Comparison of ENCODE assay signal across 23 cellular contexts in genomic region chr13:50584856-50585580, GRCh38.
DNase-seq lines count a peak whose midpoint lies in the region; ATAC-seq, FAIRE-seq and TF ChIP-seq lines count a peak whose summit lies in the region.
"Had no signal": no experiment of that assay in that cellular context is flagged by ENCODE, and none has a peak within 500 bp of the region (broad histone marks: within the 10 kb centered on the region; RNA-seq: fewer than 3 reads in every experiment).

No MANE protein-coding gene starts in this region.

- H3K27me3 Mint-ChIP-seq in astrocyte (ENCODE audit: low read depth, unreplicated experiment), result no peaks in the 10 kb centered on the region
- H3K27me3 Mint-ChIP-seq: activated naive CD8-positive, alpha-beta T cell treated with anti-CD3 and anti-CD28 coated beads for 36 hours; central memory CD8-positive, alpha-beta T cell; stimulated activated naive CD8-positive, alpha-beta T cell treated with anti-CD3 and anti-CD28 coated beads, Interleukin-15, amount 100 ng/mL, for 72 hours had no signal

- no peaks in the 10 kb centered on the region for H3K9me3 ChIP-seq in A673 (ENCODE audit: low read depth, low read length, poor library complexity, severe bottlenecking)
- no peaks in the 10 kb centered on the region for H3K9me3 ChIP-seq in astrocyte (ENCODE audit: insufficient read depth, low read depth, low read length)
- no peaks in the 10 kb centered on the region for H3K9me3 ChIP-seq in kidney (ENCODE audit: control insufficient read depth in 1 of 2, low read length in 2 of 2)
- H3K9me3 ChIP-seq: gastroesophageal sphincter, left lung, thyroid gland had no signal

- no peak overlapping the region for H2AFZ ChIP-seq in astrocyte (ENCODE audit: low read depth, low read length)

- no peak for FAIRE-seq in astrocyte (lab: Jason Lieb, UNC)
- no peak for FAIRE-seq in kidney (lab: Jason Lieb, UNC)
- FAIRE-seq: small intestine had no signal

- CTCF ChIA-PET in A673 (lab: Charles Lee), result no interaction called here

- no CpG with 5 or more reads among the region's 10 CpGs for WGBS in mesendoderm (ENCODE audit: extremely low coverage, insufficient coverage, low lambda C conversion rate)

- POLR2A ChIA-PET in A673 (lab: Charles Lee; ENCODE audit: low non-redundant PET), result no interaction called here

- no peak overlapping the region for H3K4ac ChIP-seq in mesendoderm (ENCODE audit: low read depth, low read length)

- peak; percentile 63 for DNase-seq in A673 (ENCODE audit: low spot score)
- DNase-seq in LHCN-M2 (ENCODE audit: low read depth), result peak; percentile 21
- no peak for DNase-seq in astrocyte (ENCODE audit: low read depth)
- DNase-seq in mesendoderm, result peak; percentile 14
- no peak for DNase-seq in kidney
- no peak for DNase-seq in NCI-H128 (lab: John Stamatoyannopoulos, UW; ENCODE audit: unreplicated experiment)
- DNase-seq: activated CD8-positive, alpha-beta T cell treated with anti-CD3 and anti-CD28 coated beads, Interleukin-2, amount 10 ng/mL, durations not matched to agents 7 days and 5 days; activated naive CD8-positive, alpha-beta T cell treated with anti-CD3 and anti-CD28 coated beads for 36 hours; dermis blood vessel endothelial cell; DMS53; H9; hypothalamus; left lung; naive thymus-derived CD4-positive, alpha-beta T cell; NCI-H1105 treated with DMSO at 0.1 percent for 48 hours; NCI-H526; small intestine; stimulated activated naive CD8-positive, alpha-beta T cell treated with anti-CD3 and anti-CD28 coated beads, Interleukin-15, amount 100 ng/mL, for 72 hours; thyroid gland had no signal

- H3K27ac Mint-ChIP-seq in astrocyte (ENCODE audit: unreplicated experiment), result peak overlapping the region; percentile 45
- H3K27ac Mint-ChIP-seq: activated CD8-positive, alpha-beta T cell treated with anti-CD3 and anti-CD28 coated beads, Interleukin-2, amount 10 ng/mL, durations not matched to agents 7 days and 5 days; activated naive CD8-positive, alpha-beta T cell treated with anti-CD3 and anti-CD28 coated beads for 36 hours; H9; naive thymus-derived CD4-positive, alpha-beta T cell; stimulated activated naive CD8-positive, alpha-beta T cell treated with anti-CD3 and anti-CD28 coated beads, Interleukin-15, amount 100 ng/mL, for 72 hours had no signal

- H4K20me1 ChIP-seq in astrocyte (ENCODE audit: insufficient read depth, low read length), result no peaks in the 10 kb centered on the region

- H3K23ac ChIP-seq in mesendoderm (ENCODE audit: low read length), result no peak overlapping the region

- H3K79me1 ChIP-seq in mesendoderm (ENCODE audit: low read length), result no peaks in the 10 kb centered on the region

- H3K27me3 ChIP-seq in A673 (replicated peaks; ENCODE audit: insufficient read depth, low read depth, low read length, poor library complexity) (no peaks in the 10 kb centered on the region), astrocyte (ENCODE audit: insufficient read depth, low read length) (no peaks in the 10 kb centered on the region), mesendoderm (ENCODE audit: insufficient read depth, low read length, poor library complexity) (no peaks in the 10 kb centered on the region)
- H3K27me3 ChIP-seq: gastroesophageal sphincter, left lung, thyroid gland had no signal

- ATAC-seq in GM21529 (IDR thresholded peaks at IDR 0.05; ENCODE audit: unreplicated experiment) (no peak), HG02840 (IDR thresholded peaks at IDR 0.05; ENCODE audit: low FRiP score, unreplicated experiment) (no peak)
- ATAC-seq: activated CD8-positive, alpha-beta T cell treated with anti-CD3 and anti-CD28 coated beads, Interleukin-2, amount 10 ng/mL, durations not matched to agents 7 days and 5 days; gastroesophageal sphincter; left lung; naive thymus-derived CD4-positive, alpha-beta T cell; stimulated activated naive CD8-positive, alpha-beta T cell treated with anti-CD3 and anti-CD28 coated beads, Interleukin-15, amount 100 ng/mL, for 72 hours had no signal

- H3K79me2 ChIP-seq in astrocyte (ENCODE audit: insufficient read depth, low read length) (no peaks in the 10 kb centered on the region), mesendoderm (ENCODE audit: control insufficient read depth, insufficient read depth, low read length) (no peaks in the 10 kb centered on the region)

- H3K56ac ChIP-seq in mesendoderm (ENCODE audit: low read length), result no peak overlapping the region

- no peak overlapping the region for H2BK15ac ChIP-seq in mesendoderm (replicated peaks; ENCODE audit: low read depth)

- no peak overlapping the region for H3K9ac ChIP-seq in astrocyte (ENCODE audit: low read length)
- no peak overlapping the region for H3K9ac ChIP-seq in mesendoderm (ENCODE audit: low read length)
- H3K9ac ChIP-seq in kidney (ENCODE audit: low read length in 2 of 2), result no peak overlapping the region

- no peak overlapping the region for H3K4me2 ChIP-seq in astrocyte (ENCODE audit: low read length)
- H3K4me2 ChIP-seq in mesendoderm (ENCODE audit: low read length), result no peak overlapping the region

- H2AK5ac ChIP-seq in mesendoderm (ENCODE audit: low read length), result no peak overlapping the region

- H3K36me3 Mint-ChIP-seq in astrocyte (ENCODE audit: low read depth, unreplicated experiment), result no peaks in the 10 kb centered on the region
- H3K36me3 Mint-ChIP-seq: activated naive CD8-positive, alpha-beta T cell treated with anti-CD3 and anti-CD28 coated beads for 36 hours; naive thymus-derived CD4-positive, alpha-beta T cell had no signal

- peak overlapping the region; percentile 13 for H4K5ac ChIP-seq in mesendoderm (ENCODE audit: low read length)

- TF ChIP-seq CTCF in A673 (conservative IDR thresholded peaks at IDR 0.05; ENCODE audit: low read depth, low read length) (no peak), astrocyte (IDR thresholded peaks at IDR 0.05; ENCODE audit: insufficient read depth, low read depth, low read length) (no peak), kidney (IDR thresholded peaks at IDR 0.05; ENCODE audit: borderline replicate concordance, extremely low read depth, insufficient read depth) (no peak)

- H2BK120ac ChIP-seq in mesendoderm (ENCODE audit: low read depth, low read length), result no peak overlapping the region

- no peak overlapping the region for H4K8ac ChIP-seq in mesendoderm (ENCODE audit: low read depth, low read length)

- H3K9me3 Mint-ChIP-seq in astrocyte (ENCODE audit: unreplicated experiment), result no peaks in the 10 kb centered on the region
- H3K9me3 Mint-ChIP-seq: activated naive CD8-positive, alpha-beta T cell treated with anti-CD3 and anti-CD28 coated beads for 36 hours; central memory CD8-positive, alpha-beta T cell; H9; naive thymus-derived CD4-positive, alpha-beta T cell; stimulated activated naive CD8-positive, alpha-beta T cell treated with anti-CD3 and anti-CD28 coated beads, Interleukin-15, amount 100 ng/mL, for 72 hours had no signal

- no TSS peak for BruUV-seq in A673 (replicated peaks; lab: Mats Ljungman, UMichigan)

- H2BK5ac ChIP-seq in mesendoderm (ENCODE audit: low read length), result no peak overlapping the region

- H3K27ac ChIP-seq in A673 (ENCODE audit: low read depth, low read length, poor library complexity, severe bottlenecking) (no peak overlapping the region), astrocyte (ENCODE audit: low read depth, low read length) (no peak overlapping the region), mesendoderm (ENCODE audit: low read depth, low read length) (no peak overlapping the region), kidney (ENCODE audit: low read depth in 2 of 2, low read length in 2 of 2) (no peak overlapping the region)
- H3K27ac ChIP-seq: gastroesophageal sphincter, left lung, thyroid gland had no signal

- H3K4me3 Mint-ChIP-seq in astrocyte (ENCODE audit: unreplicated experiment), result no peak overlapping the region
- H3K4me3 Mint-ChIP-seq: activated CD8-positive, alpha-beta T cell treated with anti-CD3 and anti-CD28 coated beads, Interleukin-2, amount 10 ng/mL, durations not matched to agents 7 days and 5 days; activated naive CD8-positive, alpha-beta T cell treated with anti-CD3 and anti-CD28 coated beads for 36 hours; central memory CD8-positive, alpha-beta T cell; H9; naive thymus-derived CD4-positive, alpha-beta T cell; stimulated activated naive CD8-positive, alpha-beta T cell treated with anti-CD3 and anti-CD28 coated beads, Interleukin-15, amount 100 ng/mL, for 72 hours had no signal

- peaks cover 57% of the 10 kb centered on the region for H3K4me1 Mint-ChIP-seq in astrocyte (ENCODE audit: low read depth, unreplicated experiment)
- H3K4me1 Mint-ChIP-seq: central memory CD8-positive, alpha-beta T cell had no signal

- H3K4me1 ChIP-seq in A673 (ENCODE audit: insufficient read depth, low read length, poor library complexity, severe bottlenecking) (no peaks in the 10 kb centered on the region), astrocyte (ENCODE audit: insufficient read depth, low read length) (peaks cover 37% of the 10 kb centered on the region), mesendoderm (ENCODE audit: control insufficient read depth, low read depth, low read length) (peaks cover 2% of the 10 kb centered on the region), kidney (ENCODE audit: control insufficient read depth in 1 of 2, insufficient read depth in 1 of 2, low read depth in 1 of 2, low read length in 2 of 2) (no peaks in the 10 kb centered on the region)

- H3K18ac ChIP-seq in mesendoderm (ENCODE audit: low read length), result no peak overlapping the region

- H3K4me3 ChIP-seq in A673 (ENCODE audit: low read depth, low read length, poor library complexity, severe bottlenecking) (no peak overlapping the region), astrocyte (ENCODE audit: insufficient read depth, low read depth, low read length) (no peak overlapping the region), mesendoderm (ENCODE audit: low read length) (no peak overlapping the region), kidney (ENCODE audit: low read length in 2 of 2) (no peak overlapping the region)
- H3K4me3 ChIP-seq: gastroesophageal sphincter, left lung, thyroid gland had no signal

- intact Hi-C loops in A673 (cut with micrococcal nuclease; ENCODE audit: unreplicated experiment) (no loop called here), kidney (cut with DNase I) (no loop called here)

- H3K36me3 ChIP-seq in A673 (ENCODE audit: insufficient read depth, low read length, poor library complexity, severe bottlenecking) (no peaks in the 10 kb centered on the region), astrocyte (ENCODE audit: insufficient read depth, low read length) (no peaks in the 10 kb centered on the region), mesendoderm (ENCODE audit: control insufficient read depth, insufficient read depth, low read length) (no peaks in the 10 kb centered on the region), kidney (ENCODE audit: control insufficient read depth in 1 of 2, insufficient read depth in 2 of 2, low read length in 2 of 2) (no peaks in the 10 kb centered on the region)
- H3K36me3 ChIP-seq: gastroesophageal sphincter, left lung, thyroid gland had no signal

Comparison
In these comparisons a context has a peak if more than half of its experiments do, and no peak if none do; other contexts are left out.
1. DNase-seq: peak in A673 (single experiment), LHCN-M2 (single experiment) and mesendoderm (single experiment); none in astrocyte (single experiment), kidney (single experiment) and NCI-H128 (single experiment).